24 cellular contexts compared by ENCODE assay signal in the genomic region with DNA sequence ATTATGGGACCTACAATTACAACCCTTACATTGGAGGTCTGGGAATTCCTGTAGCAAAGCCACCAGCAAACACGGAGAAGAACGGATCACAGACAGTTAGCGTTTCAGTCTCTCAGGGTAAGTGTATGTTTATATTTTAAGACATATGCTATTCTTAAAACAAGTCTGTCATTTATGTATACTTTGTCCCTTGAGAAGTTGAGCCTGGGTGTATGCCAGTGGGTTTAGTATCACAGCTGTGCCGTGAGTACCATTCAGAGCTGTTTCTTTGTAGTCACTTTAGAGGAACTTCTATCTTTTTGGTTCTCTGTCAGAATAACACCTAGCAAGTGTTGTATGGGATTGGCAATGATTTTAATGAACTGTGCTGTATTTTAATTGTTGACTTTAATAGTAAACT.
DNase-seq lines count a peak whose midpoint lies in the region; ATAC-seq, FAIRE-seq and TF ChIP-seq lines count a peak whose summit lies in the region.
"Had no signal": no experiment of that assay in that cellular context is flagged by ENCODE, and none has a peak within 500 bp of the region (broad histone marks: within the 10 kb centered on the region; RNA-seq: fewer than 3 reads in every experiment).

No MANE protein-coding gene starts in this region.

- no TSS peak for BruUV-seq in HepG2 (replicated peaks; lab: Mats Ljungman, UMichigan)

- CTCF ChIA-PET in HepG2 (lab: Yijun Ruan, JAX; ENCODE audit: low intra/inter-chr PET ratio, low total read pairs): no interaction called here

- H3K9ac ChIP-seq in HepG2 (ENCODE audit: insufficient read depth, low read depth, low read length): no peak overlapping the region
- H3K9ac ChIP-seq: BLaER1 treated with 17β-estradiol and CSF1 and Interleukin-3, amounts not matched to agents 10 nM and 100 nM had no signal

- H3K4me1 ChIP-seq in HepG2 (ENCODE audit: insufficient read depth, low read length) (no peaks in the 10 kb centered on the region), right lobe of liver (no peaks in the 10 kb centered on the region), vagina (peaks cover 7% of the 10 kb centered on the region)
- H3K4me1 ChIP-seq: BE2C, HAP-1 had no signal

- no peak for TF ChIP-seq RAD21 in HepG2 (CRISPR knock-in tag; IDR thresholded peaks at IDR 0.05)

- FAIRE-seq in HepG2 (lab: Jason Lieb, UNC): no peak
- FAIRE-seq: A549, D721Med, GM12892, GM19239, H54 had no signal

- DNase-seq in HepG2 (ENCODE audit: low spot score) (no peak), right lobe of liver (no peak), fibroblast of peridontal ligament (ENCODE audit: extremely low read depth) (peak; percentile 50), middle frontal gyrus (ENCODE audit: extremely low spot score, low spot score) (peak; percentile 35), vagina (ENCODE audit: extremely low spot score in 2 of 2) (no peak)
- DNase-seq: 8988T; ACHN; AML-193; BE2C; CD4-positive, alpha-beta T cell; CD8-positive, alpha-beta memory T cell; DMS153; DND-41; GOT3; HFFc6 had no signal

- H3K27me3 ChIP-seq in HepG2 (ENCODE audit: control insufficient read depth in 1 of 2, insufficient read depth in 2 of 2, low read length in 2 of 2) (no peaks in the 10 kb centered on the region), right lobe of liver (no peaks in the 10 kb centered on the region), vagina (no peaks in the 10 kb centered on the region)
- H3K27me3 ChIP-seq: BE2C; BLaER1 treated with 17β-estradiol and CSF1 and Interleukin-3, amounts not matched to agents 10 nM and 100 nM had no signal

- no peaks in the 10 kb centered on the region for H4K20me1 ChIP-seq in HepG2 (ENCODE audit: insufficient read depth, low read length)

- H3K4me3 ChIP-seq in HepG2 (replicated peaks in 1 of 3; ENCODE audit: insufficient read depth in 1 of 3, low read depth in 2 of 3, low read length in 3 of 3): no peak overlapping the region
- no peak overlapping the region for H3K4me3 ChIP-seq in right lobe of liver
- no peak overlapping the region for H3K4me3 ChIP-seq in vagina
- H3K4me3 ChIP-seq: A549; BLaER1 treated with 17β-estradiol and CSF1 and Interleukin-3, amounts not matched to agents 10 nM and 100 nM; HAP-1 had no signal

- no peak overlapping the region for H3K27ac ChIP-seq in HepG2 (ENCODE audit: extremely low read length, insufficient read depth, low read length)
- no peak overlapping the region for H3K27ac ChIP-seq in right lobe of liver
- no peak overlapping the region for H3K27ac ChIP-seq in vagina
- H3K27ac ChIP-seq: A549 had no signal

- H3K9me3 ChIP-seq in HepG2 (ENCODE audit: low read length) (no peaks in the 10 kb centered on the region), right lobe of liver (no peaks in the 10 kb centered on the region), vagina (no peaks in the 10 kb centered on the region)
- H3K9me3 ChIP-seq: A549, BE2C, HAP-1 had no signal

- ATAC-seq in HepG2: no peak
- no peak for ATAC-seq in right lobe of liver
- no peak for ATAC-seq in GM18498 (IDR thresholded peaks at IDR 0.05; ENCODE audit: unreplicated experiment)
- ATAC-seq in GM21423 (IDR thresholded peaks at IDR 0.05; ENCODE audit: unreplicated experiment): no peak
- ATAC-seq: A549 had no signal

- in situ Hi-C loops in HepG2 (cut with HindIII; ENCODE audit: extremely low pct_ligation_motif_present, low pct_unique_long_range_greater_than_20kb): no loop called here

- TF ChIP-seq POLR2A in HepG2 (IDR thresholded peaks at IDR 0.05; ENCODE audit: insufficient read depth in 1 of 2, low read depth in 2 of 2, low read length in 2 of 2) (no peak), right lobe of liver (IDR thresholded peaks at IDR 0.05) (no peak), vagina (IDR thresholded peaks at IDR 0.05) (no peak)

- WGBS in HepG2 (ENCODE audit: low lambda C conversion rate): 96% methylated on average over 4 of the region's 4 CpGs
- 88% methylated on average over 4 of the region's 4 CpGs for WGBS in right lobe of liver (ENCODE audit: insufficient coverage, low coverage, low lambda C conversion rate, missing lambda C conversion rate)

- H3K36me3 ChIP-seq in HepG2 (replicated peaks in 1 of 2; ENCODE audit: control insufficient read depth in 1 of 2, insufficient read depth in 2 of 2, low read length in 2 of 2): peaks cover 28 to 76% of the 10 kb centered on the region in 2 experiments
- H3K36me3 ChIP-seq in right lobe of liver: peaks cover 0 to 78% (median 30%) of the 10 kb centered on the region in 4 donors
- peaks cover 0 to 73% of the 10 kb centered on the region in 2 donors for H3K36me3 ChIP-seq in vagina

- intact Hi-C loops in HepG2 (cut with micrococcal nuclease; ENCODE audit: unreplicated experiment) (no loop called here), right lobe of liver (cut with DNase I) (no loop called here), vagina (cut with DNase I) (no loop called here)

- POLR2A ChIA-PET in HepG2 (lab: Yijun Ruan, JAX): no interaction called here

- H3K4me2 ChIP-seq in HepG2 (ENCODE audit: low read depth, low read length): no peak overlapping the region
- H3K4me2 ChIP-seq: A549; BLaER1 treated with 17β-estradiol and CSF1 and Interleukin-3, amounts not matched to agents 10 nM and 100 nM had no signal

- H3K79me2 ChIP-seq in HepG2 (ENCODE audit: insufficient read depth, low read length): no peaks in the 10 kb centered on the region

- no peak overlapping the region for H2AFZ ChIP-seq in HepG2 (ENCODE audit: low read length)

- TF ChIP-seq CTCF in HepG2 (CRISPR knock-in tag; IDR thresholded peaks at IDR 0.05): no peak
- TF ChIP-seq CTCF in right lobe of liver (IDR thresholded peaks at IDR 0.05): no peak
- no peak for TF ChIP-seq CTCF in vagina (IDR thresholded peaks at IDR 0.05)

- TF ChIP-seq EP300 in HepG2 (IDR thresholded peaks at IDR 0.05; ENCODE audit: low read depth in 2 of 2, low read length in 2 of 2) (no peak), HepG2 (CRISPR knock-in tag; IDR thresholded peaks at IDR 0.05; ENCODE audit: borderline replicate concordance) (no peak)

TF ChIP-seq in HepG2, 621 proteins besides CTCF, POLR2A, EP300 and RAD21:
- no peak for TF ChIP-seq FOSL2 (CRISPR knock-in tag; IDR thresholded peaks at IDR 0.05)
- TF ChIP-seq, protein P1, sequence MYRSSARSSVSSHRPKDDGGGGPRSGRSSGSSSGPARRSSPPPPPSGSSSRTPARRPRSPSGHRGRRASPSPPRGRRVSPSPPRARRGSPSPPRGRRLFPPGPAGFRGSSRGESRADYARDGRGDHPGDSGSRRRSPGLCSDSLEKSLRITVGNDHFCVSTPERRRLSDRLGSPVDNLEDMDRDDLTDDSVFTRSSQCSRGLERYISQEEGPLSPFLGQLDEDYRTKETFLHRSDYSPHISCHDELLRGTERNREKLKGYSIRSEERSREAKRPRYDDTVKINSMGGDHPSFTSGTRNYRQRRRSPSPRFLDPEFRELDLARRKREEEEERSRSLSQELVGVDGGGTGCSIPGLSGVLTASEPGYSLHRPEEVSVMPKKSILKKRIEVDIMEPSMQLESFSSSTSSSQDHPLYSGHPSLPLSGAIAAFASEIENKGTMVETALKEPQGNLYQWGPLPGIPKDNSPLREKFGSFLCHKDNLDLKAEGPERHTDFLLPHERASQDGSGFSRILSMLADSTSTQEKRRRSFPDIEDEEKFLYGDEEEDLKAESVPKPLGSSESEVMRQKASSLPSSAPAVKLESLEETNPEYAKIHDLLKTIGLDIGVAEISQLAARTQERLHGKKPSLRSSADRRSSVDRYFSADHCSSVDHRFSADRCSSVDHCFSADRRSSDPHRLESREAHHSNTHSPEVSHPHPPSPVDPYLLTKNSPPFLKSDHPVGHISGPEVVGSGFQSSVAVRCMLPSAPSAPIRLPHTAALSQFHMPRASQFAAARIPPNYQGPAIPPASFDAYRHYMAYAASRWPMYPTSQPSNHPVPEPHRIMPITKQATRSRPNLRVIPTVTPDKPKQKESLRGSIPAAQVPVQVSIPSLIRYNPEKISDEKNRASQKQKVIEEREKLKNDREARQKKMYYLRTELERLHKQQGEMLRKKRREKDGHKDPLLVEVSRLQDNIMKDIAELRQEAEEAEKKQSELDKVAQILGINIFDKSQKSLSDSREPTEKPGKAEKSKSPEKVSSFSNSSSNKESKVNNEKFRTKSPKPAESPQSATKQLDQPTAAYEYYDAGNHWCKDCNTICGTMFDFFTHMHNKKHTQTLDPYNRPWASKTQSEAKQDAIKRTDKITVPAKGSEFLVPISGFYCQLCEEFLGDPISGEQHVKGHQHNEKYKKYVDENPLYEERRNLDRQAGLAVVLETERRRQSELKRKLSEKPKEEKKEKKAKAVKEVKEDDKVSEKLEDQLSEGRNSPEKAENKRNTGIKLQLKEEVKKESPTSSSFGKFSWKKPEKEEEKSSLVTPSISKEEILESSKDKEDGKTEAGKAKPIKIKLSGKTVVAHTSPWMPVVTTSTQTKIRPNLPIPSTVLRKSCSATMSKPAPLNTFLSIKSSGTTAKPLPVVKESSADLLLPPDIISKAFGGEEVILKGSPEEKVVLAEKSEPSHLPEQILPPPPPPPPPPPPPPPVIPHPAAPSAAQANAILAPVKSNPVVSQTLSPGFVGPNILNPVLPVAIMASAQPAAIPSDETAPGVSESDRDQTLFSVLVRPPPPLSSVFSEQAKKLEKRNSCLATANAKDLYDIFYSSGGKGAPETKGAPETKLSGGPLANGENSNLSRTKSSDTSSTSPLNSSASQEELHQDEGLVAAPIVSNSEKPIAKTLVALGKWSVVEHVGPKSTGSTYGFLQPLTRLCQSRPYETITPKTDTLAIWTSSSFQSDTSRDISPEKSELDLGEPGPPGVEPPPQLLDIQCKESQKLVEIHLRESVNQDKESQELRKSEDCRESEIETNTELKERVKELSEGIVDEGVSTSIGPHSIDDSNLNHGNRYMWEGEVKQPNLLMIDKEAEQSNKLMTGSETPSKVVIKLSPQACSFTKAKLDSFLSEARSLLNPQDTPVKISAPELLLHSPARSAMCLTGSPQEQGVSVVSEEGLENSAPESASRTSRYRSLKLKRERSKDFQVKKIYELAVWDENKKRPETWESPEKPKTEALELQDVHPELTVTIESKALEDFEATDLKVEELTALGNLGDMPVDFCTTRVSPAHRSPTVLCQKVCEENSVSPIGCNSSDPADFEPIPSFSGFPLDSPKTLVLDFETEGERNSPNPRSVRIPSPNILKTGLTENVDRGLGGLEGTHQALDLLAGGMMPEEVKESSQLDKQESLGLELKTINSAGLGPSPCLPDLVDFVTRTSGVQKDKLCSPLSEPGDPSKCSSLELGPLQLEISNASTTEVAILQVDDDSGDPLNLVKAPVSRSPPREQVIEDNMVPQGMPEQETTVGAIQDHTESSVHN (CRISPR knock-in tag; IDR thresholded peaks at IDR 0.05): no peak
- TF ChIP-seq SMARCC2 (IDR thresholded peaks at IDR 0.05): no peak
- TF ChIP-seq RBM22 (optimal IDR thresholded peaks at IDR 0.05; ENCODE audit: low read length): peak; percentile 39
- TF ChIP-seq ZFP36L1 (CRISPR knock-in tag; IDR thresholded peaks at IDR 0.05): no peak

Comparison
In these comparisons a context has a peak if more than half of its experiments do, and no peak if none do; other contexts are left out.
1. DNase-seq: peak in fibroblast of peridontal ligament (single experiment) and middle frontal gyrus (single experiment); none in HepG2 (single experiment), right lobe of liver (0 of 3) and vagina (0 of 2).